Comparison of ENCODE assay signal across 17 cellular contexts in genomic region chr16:86214326-86215232, GRCh38.
DNase-seq lines count a peak whose midpoint lies in the region; ATAC-seq and TF ChIP-seq lines count a peak whose summit lies in the region.
"Had no signal": no experiment of that assay in that cellular context is flagged by ENCODE, and none has a peak within 500 bp of the region (broad histone marks: within the 10 kb centered on the region; RNA-seq: fewer than 3 reads in every experiment).

No MANE protein-coding gene starts in this region.

- H3K9me3 ChIP-seq in Peyer's patch = no peaks in the 10 kb centered on the region
- no peaks in the 10 kb centered on the region for H3K9me3 ChIP-seq in transverse colon
- no peaks in the 10 kb centered on the region; the same call in 1 of the 2 replicates for H3K9me3 ChIP-seq in BE2C

- H3K27ac Mint-ChIP-seq in activated CD8-positive, alpha-beta T cell treated with anti-CD3 and anti-CD28 coated beads, Interleukin-2, amount 10 ng/mL, durations not matched to agents 7 days and 5 days = no peak overlapping the region
- H3K27ac Mint-ChIP-seq in activated T-cell treated with anti-CD3 and anti-CD28 coated beads, Interleukin-2, amount 50 U/mL, for 24 hours = no peak overlapping the region
- H3K27ac Mint-ChIP-seq: activated naive CD8-positive, alpha-beta T cell treated with anti-CD3 and anti-CD28 coated beads, Interleukin-2, amount 10 ng/mL, durations not matched to agents 7 days and 5 days; effector memory CD8-positive, alpha-beta T cell had no signal

- TF ChIP-seq CTCF in Peyer's patch (IDR thresholded peaks at IDR 0.05) (no peak), fibroblast of the aortic adventitia (IDR thresholded peaks at IDR 0.05; ENCODE audit: insufficient read depth, low read length) (no peak), transverse colon (IDR thresholded peaks at IDR 0.05) (no peak), BE2C (IDR thresholded peaks at IDR 0.05; ENCODE audit: low read depth, low read length) (no peak)

- H3K36me3 ChIP-seq in Peyer's patch (no peaks in the 10 kb centered on the region), transverse colon (no peaks in the 10 kb centered on the region), BE2C (no peaks in the 10 kb centered on the region)

- H3K4me1 ChIP-seq in Peyer's patch (no peaks in the 10 kb centered on the region), transverse colon (no peaks in the 10 kb centered on the region), BE2C (no peaks in the 10 kb centered on the region)

- no peaks in the 10 kb centered on the region for H3K27me3 Mint-ChIP-seq in activated CD8-positive, alpha-beta T cell treated with anti-CD3 and anti-CD28 coated beads, Interleukin-2, amount 10 ng/mL, durations not matched to agents 7 days and 5 days (ENCODE audit: low read depth)
- peaks cover 9% of the 10 kb centered on the region for H3K27me3 Mint-ChIP-seq in activated T-cell treated with anti-CD3 and anti-CD28 coated beads, Interleukin-2, amount 50 U/mL, for 24 hours
- H3K27me3 Mint-ChIP-seq in activated T-cell treated with anti-CD3 and anti-CD28 coated beads, Interleukin-2, amount 50 U/mL, for 4 hours (ENCODE audit: low read depth) = peaks cover 5% of the 10 kb centered on the region

- peak in 1 of 3 donors; percentile 43 for DNase-seq in Peyer's patch
- peak; percentile 30 for DNase-seq in fibroblast of the aortic adventitia (ENCODE audit: low read depth)
- DNase-seq in medulla oblongata (ENCODE audit: extremely low spot score) = peak; percentile 42
- DNase-seq in transverse colon = no peak
- no peak for DNase-seq in activated CD8-positive, alpha-beta T cell treated with anti-CD3 and anti-CD28 coated beads, Interleukin-2, amount 10 ng/mL, durations not matched to agents 7 days and 5 days
- no peak for DNase-seq in activated T-cell treated with anti-CD3 and anti-CD28 coated beads, Interleukin-2, amount 50 U/mL, for 24 hours
- no peak for DNase-seq in BE2C
- no peak for DNase-seq in activated T-cell treated with anti-CD3 and anti-CD28 coated beads, Interleukin-2, amount 50 U/mL, for 4 hours
- DNase-seq: activated naive CD8-positive, alpha-beta T cell treated with anti-CD3 and anti-CD28 coated beads, Interleukin-2, amount 10 ng/mL, durations not matched to agents 7 days and 5 days; activated T-cell treated with anti-CD3 and anti-CD28 coated beads, Interleukin-2, amount 50 U/mL, for 48 hours; effector memory CD8-positive, alpha-beta T cell; NCI-H1417; NCI-H2227 treated with DMSO at 0.1 percent for 48 hours had no signal

- H3K4me3 Mint-ChIP-seq in activated CD8-positive, alpha-beta T cell treated with anti-CD3 and anti-CD28 coated beads, Interleukin-2, amount 10 ng/mL, durations not matched to agents 7 days and 5 days = no peak overlapping the region
- H3K4me3 Mint-ChIP-seq in activated T-cell treated with anti-CD3 and anti-CD28 coated beads, Interleukin-2, amount 50 U/mL, for 24 hours = no peak overlapping the region
- no peak overlapping the region for H3K4me3 Mint-ChIP-seq in activated T-cell treated with anti-CD3 and anti-CD28 coated beads, Interleukin-2, amount 50 U/mL, for 4 hours
- H3K4me3 Mint-ChIP-seq: activated naive CD8-positive, alpha-beta T cell treated with anti-CD3 and anti-CD28 coated beads, Interleukin-2, amount 10 ng/mL, durations not matched to agents 7 days and 5 days; effector memory CD8-positive, alpha-beta T cell had no signal

- H3K4me3 ChIP-seq in Peyer's patch (no peak overlapping the region), fibroblast of the aortic adventitia (ENCODE audit: low read depth, low read length) (no peak overlapping the region), transverse colon (no peak overlapping the region), BE2C (ENCODE audit: low read depth, low read length) (no peak overlapping the region)
- H3K4me3 ChIP-seq: SK-N-MC had no signal

- POLR2A ChIA-PET in activated CD8-positive, alpha-beta T cell treated with anti-CD3 and anti-CD28 coated beads, Interleukin-2, amount 10 ng/mL, durations not matched to agents 7 days and 5 days (lab: Charles Lee) = no interaction called here

- intact Hi-C loops in transverse colon (cut with DNase I; ENCODE audit: low total_unique reads) = no loop called here

- H3K27me3 ChIP-seq in Peyer's patch (no peaks in the 10 kb centered on the region), transverse colon (no peaks in the 10 kb centered on the region), BE2C (peaks cover 9% of the 10 kb centered on the region)

- WGBS in transverse colon (ENCODE audit: low coverage in 1 of 2), 2 donors = 49% methylated on average over 14 of the region's 14 CpGs; no CpG with 5 or more reads in 1 of the 2 donors

- in situ Hi-C loops in transverse colon (cut with MboI; ENCODE audit: low pct_ligation_motif_present in 1 of 4, low pct_unique_long_range_greater_than_20kb in 1 of 4, low sequenced_read_pairs in 3 of 4) = no loop called here

- H3K27ac ChIP-seq in Peyer's patch (peak overlapping the region; percentile 7 to 64 (median 27)), transverse colon (peak overlapping the region; percentile 30 to 50 (median 36))
- H3K27ac ChIP-seq: C4-2B, HL-60, KMS-11, SK-N-MC had no signal

- no peak for ATAC-seq in activated CD8-positive, alpha-beta T cell treated with anti-CD3 and anti-CD28 coated beads, Interleukin-2, amount 10 ng/mL, durations not matched to agents 7 days and 5 days
- ATAC-seq in activated T-cell treated with anti-CD3 and anti-CD28 coated beads, Interleukin-2, amount 50 U/mL, for 4 hours = no peak
- ATAC-seq: effector memory CD8-positive, alpha-beta T cell had no signal

- TF ChIP-seq POLR2A in Peyer's patch (IDR thresholded peaks at IDR 0.05) (no peak), transverse colon (IDR thresholded peaks at IDR 0.05) (no peak)

- no peak for TF ChIP-seq EP300 in transverse colon (IDR thresholded peaks at IDR 0.05; ENCODE audit: low read depth)

- peaks cover 11% of the 10 kb centered on the region for H3K9me3 Mint-ChIP-seq in activated CD8-positive, alpha-beta T cell treated with anti-CD3 and anti-CD28 coated beads, Interleukin-2, amount 10 ng/mL, durations not matched to agents 7 days and 5 days (ENCODE audit: insufficient read depth)
- H3K9me3 Mint-ChIP-seq in activated T-cell treated with anti-CD3 and anti-CD28 coated beads, Interleukin-2, amount 50 U/mL, for 24 hours = no peaks in the 10 kb centered on the region
- H3K9me3 Mint-ChIP-seq in activated T-cell treated with anti-CD3 and anti-CD28 coated beads, Interleukin-2, amount 50 U/mL, for 4 hours = peaks cover 8% of the 10 kb centered on the region

- H3K36me3 Mint-ChIP-seq in activated CD8-positive, alpha-beta T cell treated with anti-CD3 and anti-CD28 coated beads, Interleukin-2, amount 10 ng/mL, durations not matched to agents 7 days and 5 days (ENCODE audit: low read depth) = no peaks in the 10 kb centered on the region
- H3K36me3 Mint-ChIP-seq in activated T-cell treated with anti-CD3 and anti-CD28 coated beads, Interleukin-2, amount 50 U/mL, for 24 hours (ENCODE audit: low read depth) = no peaks in the 10 kb centered on the region
- H3K36me3 Mint-ChIP-seq in activated T-cell treated with anti-CD3 and anti-CD28 coated beads, Interleukin-2, amount 50 U/mL, for 4 hours (ENCODE audit: insufficient read depth) = no peaks in the 10 kb centered on the region

- peaks cover 16% of the 10 kb centered on the region for H3K4me1 Mint-ChIP-seq in activated CD8-positive, alpha-beta T cell treated with anti-CD3 and anti-CD28 coated beads, Interleukin-2, amount 10 ng/mL, durations not matched to agents 7 days and 5 days (ENCODE audit: low read depth)
- peaks cover 3% of the 10 kb centered on the region for H3K4me1 Mint-ChIP-seq in activated T-cell treated with anti-CD3 and anti-CD28 coated beads, Interleukin-2, amount 50 U/mL, for 24 hours (ENCODE audit: low read depth)
- peaks cover 5% of the 10 kb centered on the region for H3K4me1 Mint-ChIP-seq in activated T-cell treated with anti-CD3 and anti-CD28 coated beads, Interleukin-2, amount 50 U/mL, for 4 hours (ENCODE audit: low read depth)

- CTCF ChIA-PET in activated CD8-positive, alpha-beta T cell treated with anti-CD3 and anti-CD28 coated beads, Interleukin-2, amount 10 ng/mL, durations not matched to agents 7 days and 5 days (lab: Charles Lee) = no interaction called here

Comparison
In these comparisons a context has a peak if more than half of its experiments do, and no peak if none do; other contexts are left out.
1. DNase-seq: peak in fibroblast of the aortic adventitia (single experiment) and medulla oblongata (single experiment); none in transverse colon (single experiment), activated CD8-positive, alpha-beta T cell treated with anti-CD3 and anti-CD28 coated beads, Interleukin-2, amount 10 ng/mL, durations not matched to agents 7 days and 5 days (single experiment), activated T-cell treated with anti-CD3 and anti-CD28 coated beads, Interleukin-2, amount 50 U/mL, for 24 hours (single experiment), BE2C (single experiment) and activated T-cell treated with anti-CD3 and anti-CD28 coated beads, Interleukin-2, amount 50 U/mL, for 4 hours (single experiment).